8 cellular contexts compared by ENCODE assay signal in the genomic region with DNA sequence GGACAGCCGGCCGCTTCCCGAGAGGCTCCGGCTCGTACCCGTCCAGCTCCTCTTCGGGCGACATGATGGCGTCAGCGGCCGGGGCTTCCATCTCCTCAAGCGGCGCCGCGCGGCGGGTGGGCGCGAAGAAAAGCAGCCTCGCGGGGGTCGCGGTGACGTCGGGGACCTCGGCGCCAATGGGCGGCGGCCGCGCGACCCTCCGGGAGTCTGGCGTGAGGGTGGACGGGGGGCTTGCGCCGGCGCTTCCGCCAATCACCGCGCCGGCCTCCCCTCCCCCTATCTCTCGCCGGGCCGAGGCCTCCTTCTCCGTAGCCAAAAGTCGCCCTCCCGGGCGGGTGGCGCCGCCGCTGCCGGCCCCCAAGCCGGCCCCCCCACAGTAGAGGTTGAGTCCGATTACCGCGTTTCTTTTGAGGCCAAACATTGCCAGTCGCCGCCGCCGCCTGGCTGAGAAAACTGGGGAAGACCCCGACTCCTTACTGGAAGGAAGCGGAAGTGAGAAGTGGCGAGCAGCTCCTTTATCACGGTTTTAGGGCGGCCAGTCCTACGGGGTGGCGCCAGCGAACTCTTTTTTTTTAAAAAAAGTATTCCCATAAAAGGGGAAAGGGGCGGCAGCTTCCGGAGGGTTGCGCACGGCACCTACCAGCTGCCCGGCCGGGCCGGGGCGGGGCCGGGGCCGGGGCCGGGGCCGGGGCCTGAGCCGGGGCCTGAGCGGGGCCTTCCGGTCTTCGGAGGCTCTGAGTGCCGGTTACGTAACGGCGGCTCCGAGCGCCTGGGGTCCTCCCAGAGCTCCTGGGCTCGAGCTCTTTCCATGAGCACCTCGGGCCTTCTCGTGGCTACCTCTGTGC. TPM values are rescaled to one million over a fixed set of nuclear protein-coding genes. Genes with fewer than 3 reads are reported as not detected.
DNase-seq lines count a peak whose midpoint lies in the region; ATAC-seq and TF ChIP-seq lines count a peak whose summit lies in the region.

TSS of gene MCL1 (minus strand) at position 501 of the 845 bp plus-strand sequence. CDS start at position 421, 80 bp downstream.

- TF ChIP-seq POLR2A in breast epithelium (IDR thresholded peaks at IDR 0.05) = peak; percentile 98

- ATAC-seq in GM18868 (IDR thresholded peaks at IDR 0.05; ENCODE audit: unreplicated experiment) (peak; percentile 84), HG03103 (IDR thresholded peaks at IDR 0.05; ENCODE audit: low read depth, unreplicated experiment) (peak; percentile 80)

- H3K4me3 ChIP-seq in ACC112 (ENCODE audit: low read depth, low read length) (peak within 1 kb of the TSS; percentile 97), WERI-Rb-1 (ENCODE audit: low read depth, low read length) (peak within 1 kb of the TSS; percentile 89), breast epithelium (peak within 1 kb of the TSS; percentile 96 to 99 (median 97)), iPS-20b (ENCODE audit: low read length) (peak within 1 kb of the TSS; percentile 98), skin epidermis (peak within 1 kb of the TSS; percentile 59 to 97 (median 82))

- H3K9me3 ChIP-seq in WERI-Rb-1 (ENCODE audit: severe bottlenecking) = no peaks in the 10 kb centered on the region
- no peaks in the 10 kb centered on the region for H3K9me3 ChIP-seq in breast epithelium
- H3K9me3 ChIP-seq in iPS-20b (ENCODE audit: insufficient read depth, low read depth, low read length) = no peaks in the 10 kb centered on the region; the same call in 1 of the 2 replicates

- peak within 1 kb of the TSS; percentile 100 for H3K27ac ChIP-seq in ACC112 (ENCODE audit: low read depth, low read length)
- peak within 1 kb of the TSS; percentile 99 for H3K27ac ChIP-seq in WERI-Rb-1
- peak within 1 kb of the TSS; percentile 99 to 100 for H3K27ac ChIP-seq in breast epithelium
- peak within 1 kb of the TSS; percentile 98 for H3K27ac ChIP-seq in iPS-20b (ENCODE audit: low read length)
- peak within 1 kb of the TSS; percentile 95 to 100 (median 100) for H3K27ac ChIP-seq in skin epidermis

- no peak within 1 kb of the TSS for H2AFZ ChIP-seq in ACC112 (ENCODE audit: low read length, unreplicated experiment)

- H3K4me1 ChIP-seq in ACC112 (ENCODE audit: control insufficient read depth, insufficient read depth, low read length, unreplicated experiment) (peaks cover 19% of the 10 kb centered on the region), breast epithelium (no peaks in the 10 kb centered on the region), iPS-20b (ENCODE audit: insufficient read depth, low read length) (peaks cover 25% of the 10 kb centered on the region; the same call in 1 of the 2 replicates)

- DNase-seq in NCI-H2196 (lab: John Stamatoyannopoulos, UW; ENCODE audit: unreplicated experiment) (peak; percentile 93), WERI-Rb-1 (peak; percentile 98), breast epithelium (ENCODE audit: low spot score in 2 of 2) (peak; percentile 92 to 93)

- TF ChIP-seq CTCF in WERI-Rb-1 (IDR thresholded peaks at IDR 0.05; ENCODE audit: low read depth, low read length) (peak; percentile 4; the same call in 1 of the 2 replicates), breast epithelium (IDR thresholded peaks at IDR 0.05) (peak; percentile 16 to 49 (median 20))

- no peaks in the 10 kb centered on the region for H3K27me3 ChIP-seq in ACC112 (ENCODE audit: insufficient read depth, low read length)
- no peaks in the 10 kb centered on the region for H3K27me3 ChIP-seq in WERI-Rb-1 (ENCODE audit: insufficient read depth, low read depth, severe bottlenecking)
- H3K27me3 ChIP-seq in breast epithelium = no peaks in the 10 kb centered on the region
- H3K27me3 ChIP-seq in iPS-20b (ENCODE audit: insufficient read depth, low read length) = no peaks in the 10 kb centered on the region

- peaks cover 65% of the 10 kb centered on the region for H3K79me2 ChIP-seq in ACC112 (ENCODE audit: control insufficient read depth, insufficient read depth, low read length, unreplicated experiment)

- intact Hi-C loops in breast epithelium (cut with DNase I; ENCODE audit: low total_unique reads) = no loop called here

- H3K36me3 ChIP-seq in ACC112 (ENCODE audit: insufficient read depth, low read length) (peaks cover 49% of the 10 kb centered on the region), WERI-Rb-1 (peaks cover 51% of the 10 kb centered on the region), breast epithelium (no peaks in the 10 kb centered on the region), iPS-20b (ENCODE audit: insufficient read depth, low read depth, low read length) (peaks cover 46% of the 10 kb centered on the region)

- peak within 1 kb of the TSS; percentile 99 for H3K9ac ChIP-seq in iPS-20b (ENCODE audit: low read depth, low read length)

RNA-seq across cellular contexts. Expression of gene MCL1, which starts in this region (rescaled TPM):
- 100 to 1,000 TPM; 257 to 535 (median 333) TPM for total RNA-seq in breast epithelium

Comparison
In these comparisons a context has a peak if more than half of its experiments do, and no peak if none do; other contexts are left out.
1. Peak in every context shown above with its lines: DNase-seq, ATAC-seq, H3K4me3 ChIP-seq and H3K27ac ChIP-seq.